2 cellular contexts compared by ENCODE assay signal in the genomic region with DNA sequence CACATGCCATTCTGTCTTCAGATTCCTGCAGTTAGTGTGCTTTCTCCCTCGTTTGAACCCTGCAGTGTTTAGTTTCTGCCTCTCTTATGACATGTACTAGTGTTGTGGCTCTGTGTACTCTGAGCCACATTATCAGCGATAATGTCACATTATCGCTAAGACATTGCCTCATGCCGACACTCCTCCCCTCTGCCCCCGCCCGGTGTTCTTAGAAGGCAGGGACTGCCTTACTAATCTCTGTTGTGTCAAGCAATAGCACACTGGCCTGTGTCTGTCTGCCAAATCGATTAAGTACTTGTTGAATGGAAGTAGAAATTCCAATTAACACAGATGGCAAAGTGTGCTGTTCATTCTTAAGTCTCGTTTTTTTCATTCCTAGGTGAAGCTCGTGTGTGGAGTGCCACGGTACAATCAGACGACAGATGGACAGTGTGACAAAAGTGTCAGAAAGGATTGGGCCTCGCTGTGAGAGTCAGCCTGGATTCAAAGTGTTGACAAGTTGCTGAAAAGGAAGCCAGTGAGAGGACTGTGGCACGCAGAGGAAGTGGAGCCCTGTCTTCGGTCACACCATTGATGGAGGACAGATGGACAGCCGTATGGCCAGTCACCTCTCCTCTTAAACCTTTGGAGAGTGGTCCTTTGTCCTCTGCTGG.
A peak's percentile ranks its signal among the peaks of the same experiment; 100 is the strongest.
TF ChIP-seq lines count a peak whose summit lies in the region.

No MANE protein-coding gene starts in this region.

TF ChIP-seq in IMR-90, 13 proteins besides CTCF, POLR2A, EP300 and RAD21:
- TF ChIP-seq MXI1 (IDR thresholded peaks at IDR 0.05; ENCODE audit: borderline replicate concordance, low read depth, low read length), result no peak
- TF ChIP-seq MAFK (IDR thresholded peaks at IDR 0.05; ENCODE audit: low read depth, low read length), result no peak
- TF ChIP-seq SMC3 (IDR thresholded peaks at IDR 0.05; ENCODE audit: low read depth, low read length), result no peak
- no peak for TF ChIP-seq NFE2L2 (IDR thresholded peaks at IDR 0.05; ENCODE audit: low read depth, low read length)
- no peak for TF ChIP-seq RFX5 (IDR thresholded peaks at IDR 0.05; ENCODE audit: low read depth, low read length)
- no peak for TF ChIP-seq CHD1 (IDR thresholded peaks at IDR 0.05; ENCODE audit: low read depth, low read length)
- no peak for TF ChIP-seq MAZ (IDR thresholded peaks at IDR 0.05; ENCODE audit: borderline replicate concordance, low read depth, low read length)
- TF ChIP-seq FOS (IDR thresholded peaks at IDR 0.05; ENCODE audit: low read depth, low read length), result no peak
- no peak for TF ChIP-seq RCOR1 (IDR thresholded peaks at IDR 0.05; ENCODE audit: insufficient replicate concordance, low read length)
- no peak for TF ChIP-seq BHLHE40 (IDR thresholded peaks at IDR 0.05; ENCODE audit: low read depth, low read length)
- TF ChIP-seq CEBPB (IDR thresholded peaks at IDR 0.05; ENCODE audit: low read depth, low read length), result no peak
- TF ChIP-seq, protein P1, sequence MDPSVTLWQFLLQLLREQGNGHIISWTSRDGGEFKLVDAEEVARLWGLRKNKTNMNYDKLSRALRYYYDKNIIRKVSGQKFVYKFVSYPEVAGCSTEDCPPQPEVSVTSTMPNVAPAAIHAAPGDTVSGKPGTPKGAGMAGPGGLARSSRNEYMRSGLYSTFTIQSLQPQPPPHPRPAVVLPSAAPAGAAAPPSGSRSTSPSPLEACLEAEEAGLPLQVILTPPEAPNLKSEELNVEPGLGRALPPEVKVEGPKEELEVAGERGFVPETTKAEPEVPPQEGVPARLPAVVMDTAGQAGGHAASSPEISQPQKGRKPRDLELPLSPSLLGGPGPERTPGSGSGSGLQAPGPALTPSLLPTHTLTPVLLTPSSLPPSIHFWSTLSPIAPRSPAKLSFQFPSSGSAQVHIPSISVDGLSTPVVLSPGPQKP (IDR thresholded peaks at IDR 0.05; ENCODE audit: borderline replicate concordance, low read depth, low read length), result no peak
- TF ChIP-seq, protein P2, sequence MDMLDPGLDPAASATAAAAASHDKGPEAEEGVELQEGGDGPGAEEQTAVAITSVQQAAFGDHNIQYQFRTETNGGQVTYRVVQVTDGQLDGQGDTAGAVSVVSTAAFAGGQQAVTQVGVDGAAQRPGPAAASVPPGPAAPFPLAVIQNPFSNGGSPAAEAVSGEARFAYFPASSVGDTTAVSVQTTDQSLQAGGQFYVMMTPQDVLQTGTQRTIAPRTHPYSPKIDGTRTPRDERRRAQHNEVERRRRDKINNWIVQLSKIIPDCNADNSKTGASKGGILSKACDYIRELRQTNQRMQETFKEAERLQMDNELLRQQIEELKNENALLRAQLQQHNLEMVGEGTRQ (IDR thresholded peaks at IDR 0.05; ENCODE audit: low read depth, low read length), result no peak

TF ChIP-seq in K562, 482 proteins besides CTCF, POLR2A, EP300 and RAD21:
- TF ChIP-seq, protein P3, sequence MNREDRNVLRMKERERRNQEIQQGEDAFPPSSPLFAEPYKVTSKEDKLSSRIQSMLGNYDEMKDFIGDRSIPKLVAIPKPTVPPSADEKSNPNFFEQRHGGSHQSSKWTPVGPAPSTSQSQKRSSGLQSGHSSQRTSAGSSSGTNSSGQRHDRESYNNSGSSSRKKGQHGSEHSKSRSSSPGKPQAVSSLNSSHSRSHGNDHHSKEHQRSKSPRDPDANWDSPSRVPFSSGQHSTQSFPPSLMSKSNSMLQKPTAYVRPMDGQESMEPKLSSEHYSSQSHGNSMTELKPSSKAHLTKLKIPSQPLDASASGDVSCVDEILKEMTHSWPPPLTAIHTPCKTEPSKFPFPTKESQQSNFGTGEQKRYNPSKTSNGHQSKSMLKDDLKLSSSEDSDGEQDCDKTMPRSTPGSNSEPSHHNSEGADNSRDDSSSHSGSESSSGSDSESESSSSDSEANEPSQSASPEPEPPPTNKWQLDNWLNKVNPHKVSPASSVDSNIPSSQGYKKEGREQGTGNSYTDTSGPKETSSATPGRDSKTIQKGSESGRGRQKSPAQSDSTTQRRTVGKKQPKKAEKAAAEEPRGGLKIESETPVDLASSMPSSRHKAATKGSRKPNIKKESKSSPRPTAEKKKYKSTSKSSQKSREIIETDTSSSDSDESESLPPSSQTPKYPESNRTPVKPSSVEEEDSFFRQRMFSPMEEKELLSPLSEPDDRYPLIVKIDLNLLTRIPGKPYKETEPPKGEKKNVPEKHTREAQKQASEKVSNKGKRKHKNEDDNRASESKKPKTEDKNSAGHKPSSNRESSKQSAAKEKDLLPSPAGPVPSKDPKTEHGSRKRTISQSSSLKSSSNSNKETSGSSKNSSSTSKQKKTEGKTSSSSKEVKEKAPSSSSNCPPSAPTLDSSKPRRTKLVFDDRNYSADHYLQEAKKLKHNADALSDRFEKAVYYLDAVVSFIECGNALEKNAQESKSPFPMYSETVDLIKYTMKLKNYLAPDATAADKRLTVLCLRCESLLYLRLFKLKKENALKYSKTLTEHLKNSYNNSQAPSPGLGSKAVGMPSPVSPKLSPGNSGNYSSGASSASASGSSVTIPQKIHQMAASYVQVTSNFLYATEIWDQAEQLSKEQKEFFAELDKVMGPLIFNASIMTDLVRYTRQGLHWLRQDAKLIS (CRISPR knock-in tag; IDR thresholded peaks at IDR 0.05), result no peak
- TF ChIP-seq HIVEP1 (CRISPR knock-in tag; IDR thresholded peaks at IDR 0.05) (no peak), ARID1B (IDR thresholded peaks at IDR 0.05) (peak; percentile 47), CEBPG (CRISPR knock-in tag; IDR thresholded peaks at IDR 0.05) (peak; percentile 76), CEBPG (tag; conservative IDR thresholded peaks at IDR 0.05 in 1 of 2, IDR thresholded peaks at IDR 0.05 in 1 of 2) (peak; percentile 66 to 75; a peak in 3 of 4 replicates), RCOR1 (IDR thresholded peaks at IDR 0.05; ENCODE audit: borderline replicate concordance in 1 of 2, low read depth in 2 of 2, low read length in 2 of 2) (peak in 1 of 2 experiments; percentile 36; a peak in 1 of 4 replicates), CBFA2T3 (IDR thresholded peaks at IDR 0.05) (peak; percentile 40; the same call in 1 of the 2 replicates), EGR1 (conservative IDR thresholded peaks at IDR 0.05) (peak; percentile 23; the same call in 1 of the 2 replicates), MEF2A (IDR thresholded peaks at IDR 0.05; ENCODE audit: control insufficient read depth, low read depth, low read length) (no peak), SOX6 (IDR thresholded peaks at IDR 0.05) (peak; percentile 36; the same call in 1 of the 2 replicates), JUND (IDR thresholded peaks at IDR 0.05; ENCODE audit: borderline replicate concordance, low read depth, low read length) (peak; percentile 58), JUND (tag; IDR thresholded peaks at IDR 0.05; ENCODE audit: borderline replicate concordance, low read depth, low read length) (peak; percentile 56; the same call in 1 of the 3 replicates), CEBPB (tag; IDR thresholded peaks at IDR 0.05) (peak; percentile 88), SMAD4 (CRISPR knock-in tag; conservative IDR thresholded peaks at IDR 0.05) (0 out of 2 replicates have a peak, but pooled peaks have one; percentile 40), RNF2 (IDR thresholded peaks at IDR 0.05) (no peak), MAZ (CRISPR knock-in tag; conservative IDR thresholded peaks at IDR 0.05 in 1 of 2, IDR thresholded peaks at IDR 0.05 in 1 of 2) (peak; percentile 76 to 87), CTBP1 (IDR thresholded peaks at IDR 0.05; ENCODE audit: borderline replicate concordance) (peak; percentile 31; the same call in 1 of the 2 replicates), ATF7 (IDR thresholded peaks at IDR 0.05) (peak; percentile 69), CREM (IDR thresholded peaks at IDR 0.05; ENCODE audit: low read depth) (peak; percentile 60), ZKSCAN8 (CRISPR knock-in tag; IDR thresholded peaks at IDR 0.05) (no peak), SP1 (CRISPR knock-in tag; IDR thresholded peaks at IDR 0.05) (no peak), ZBED1 (IDR thresholded peaks at IDR 0.05) (peak; percentile 78; the same call in 1 of the 2 replicates), DPF2 (IDR thresholded peaks at IDR 0.05) (peak; percentile 33; the same call in 1 of the 2 replicates), ZNF780A (CRISPR knock-in tag; IDR thresholded peaks at IDR 0.05) (no peak), NRF1 (conservative IDR thresholded peaks at IDR 0.05 in 1 of 2, IDR thresholded peaks at IDR 0.05 in 1 of 2) (0 out of 4 replicates have a peak, but pooled peaks of 1 of the 2 experiments have one; percentile 28)
- TF ChIP-seq, protein P4, sequence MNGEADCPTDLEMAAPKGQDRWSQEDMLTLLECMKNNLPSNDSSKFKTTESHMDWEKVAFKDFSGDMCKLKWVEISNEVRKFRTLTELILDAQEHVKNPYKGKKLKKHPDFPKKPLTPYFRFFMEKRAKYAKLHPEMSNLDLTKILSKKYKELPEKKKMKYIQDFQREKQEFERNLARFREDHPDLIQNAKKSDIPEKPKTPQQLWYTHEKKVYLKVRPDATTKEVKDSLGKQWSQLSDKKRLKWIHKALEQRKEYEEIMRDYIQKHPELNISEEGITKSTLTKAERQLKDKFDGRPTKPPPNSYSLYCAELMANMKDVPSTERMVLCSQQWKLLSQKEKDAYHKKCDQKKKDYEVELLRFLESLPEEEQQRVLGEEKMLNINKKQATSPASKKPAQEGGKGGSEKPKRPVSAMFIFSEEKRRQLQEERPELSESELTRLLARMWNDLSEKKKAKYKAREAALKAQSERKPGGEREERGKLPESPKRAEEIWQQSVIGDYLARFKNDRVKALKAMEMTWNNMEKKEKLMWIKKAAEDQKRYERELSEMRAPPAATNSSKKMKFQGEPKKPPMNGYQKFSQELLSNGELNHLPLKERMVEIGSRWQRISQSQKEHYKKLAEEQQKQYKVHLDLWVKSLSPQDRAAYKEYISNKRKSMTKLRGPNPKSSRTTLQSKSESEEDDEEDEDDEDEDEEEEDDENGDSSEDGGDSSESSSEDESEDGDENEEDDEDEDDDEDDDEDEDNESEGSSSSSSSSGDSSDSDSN (IDR thresholded peaks at IDR 0.05; ENCODE audit: borderline replicate concordance in 1 of 2, low read depth in 2 of 2, low read length in 2 of 2), result peak in 1 of 2 experiments; percentile 45; a peak in 1 of 4 replicates
- TF ChIP-seq, protein P5, sequence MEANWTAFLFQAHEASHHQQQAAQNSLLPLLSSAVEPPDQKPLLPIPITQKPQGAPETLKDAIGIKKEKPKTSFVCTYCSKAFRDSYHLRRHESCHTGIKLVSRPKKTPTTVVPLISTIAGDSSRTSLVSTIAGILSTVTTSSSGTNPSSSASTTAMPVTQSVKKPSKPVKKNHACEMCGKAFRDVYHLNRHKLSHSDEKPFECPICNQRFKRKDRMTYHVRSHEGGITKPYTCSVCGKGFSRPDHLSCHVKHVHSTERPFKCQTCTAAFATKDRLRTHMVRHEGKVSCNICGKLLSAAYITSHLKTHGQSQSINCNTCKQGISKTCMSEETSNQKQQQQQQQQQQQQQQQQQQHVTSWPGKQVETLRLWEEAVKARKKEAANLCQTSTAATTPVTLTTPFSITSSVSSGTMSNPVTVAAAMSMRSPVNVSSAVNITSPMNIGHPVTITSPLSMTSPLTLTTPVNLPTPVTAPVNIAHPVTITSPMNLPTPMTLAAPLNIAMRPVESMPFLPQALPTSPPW (CRISPR knock-in tag; IDR thresholded peaks at IDR 0.05), result peak; percentile 80
- TF ChIP-seq, protein P6, sequence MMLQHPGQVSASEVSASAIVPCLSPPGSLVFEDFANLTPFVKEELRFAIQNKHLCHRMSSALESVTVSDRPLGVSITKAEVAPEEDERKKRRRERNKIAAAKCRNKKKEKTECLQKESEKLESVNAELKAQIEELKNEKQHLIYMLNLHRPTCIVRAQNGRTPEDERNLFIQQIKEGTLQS (IDR thresholded peaks at IDR 0.05), result peak; percentile 58; the same call in 1 of the 2 replicates
- TF ChIP-seq, protein P6 (CRISPR knock-in tag; conservative IDR thresholded peaks at IDR 0.05), result no peak
- TF ChIP-seq, protein P7, sequence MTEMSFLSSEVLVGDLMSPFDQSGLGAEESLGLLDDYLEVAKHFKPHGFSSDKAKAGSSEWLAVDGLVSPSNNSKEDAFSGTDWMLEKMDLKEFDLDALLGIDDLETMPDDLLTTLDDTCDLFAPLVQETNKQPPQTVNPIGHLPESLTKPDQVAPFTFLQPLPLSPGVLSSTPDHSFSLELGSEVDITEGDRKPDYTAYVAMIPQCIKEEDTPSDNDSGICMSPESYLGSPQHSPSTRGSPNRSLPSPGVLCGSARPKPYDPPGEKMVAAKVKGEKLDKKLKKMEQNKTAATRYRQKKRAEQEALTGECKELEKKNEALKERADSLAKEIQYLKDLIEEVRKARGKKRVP (CRISPR knock-in tag; IDR thresholded peaks at IDR 0.05), result peak; percentile 47; the same call in 1 of the 2 replicates
